ENCODE assay signal across 23 cellular contexts in genomic region chr7:2149672-2150444, GRCh38.
DNase-seq lines count a peak whose midpoint lies in the region; ATAC-seq, FAIRE-seq and TF ChIP-seq lines count a peak whose summit lies in the region.
"Had no signal": no experiment of that assay in that cellular context is flagged by ENCODE, and none has a peak within 500 bp of the region (broad histone marks: within the 10 kb centered on the region; RNA-seq: fewer than 3 reads in every experiment).

No MANE protein-coding gene starts in this region.

- H3K27me3 Mint-ChIP-seq in endodermal cell (ENCODE audit: insufficient read depth) (no peaks in the 10 kb centered on the region), neural progenitor cell (ENCODE audit: insufficient read depth, low read depth) (peaks cover 2% of the 10 kb centered on the region)
- H3K27me3 Mint-ChIP-seq: CD4-positive, alpha-beta memory T cell had no signal

- H3K36me3 Mint-ChIP-seq in endodermal cell (ENCODE audit: low read depth) (peaks cover 29% of the 10 kb centered on the region), neural progenitor cell (peaks cover 19% of the 10 kb centered on the region)

- H3K9me3 Mint-ChIP-seq in endodermal cell (no peaks in the 10 kb centered on the region), neural progenitor cell (no peaks in the 10 kb centered on the region)
- H3K9me3 Mint-ChIP-seq: CD4-positive, alpha-beta memory T cell had no signal

- peak in 3 of 4 donors; percentile 25 to 71 (median 55) for ATAC-seq in heart left ventricle

- H3K4me1 ChIP-seq in heart left ventricle (peaks cover 0 to 10% (median 0%) of the 10 kb centered on the region in 12 donors), endodermal cell (ENCODE audit: control insufficient read depth, insufficient read depth, low read length) (no peaks in the 10 kb centered on the region), neural progenitor cell (no peaks in the 10 kb centered on the region)

- H3K9ac ChIP-seq in endodermal cell (ENCODE audit: extremely low read depth, low read length, poor library complexity, severe bottlenecking) (no peak overlapping the region), neural progenitor cell (no peak overlapping the region)
- H3K9ac ChIP-seq: GM23248 had no signal

- H3K36me3 ChIP-seq in heart left ventricle (peaks cover 0 to 41% (median 11%) of the 10 kb centered on the region in 9 donors), endodermal cell (ENCODE audit: control insufficient read depth, insufficient read depth, low read length) (peaks cover 14% of the 10 kb centered on the region), neural progenitor cell (no peaks in the 10 kb centered on the region)

- intact Hi-C loops in heart left ventricle (cut with DNase I) (no loop called here), cardiac septum (cut with DNase I) (no loop called here)

- H3K27ac Mint-ChIP-seq in endodermal cell (peak overlapping the region; percentile 33), neural progenitor cell (peak overlapping the region; percentile 88)

- DNase-seq in heart left ventricle (peak in 2 of 5 donors; percentile 59 to 67), cardiac septum (ENCODE audit: low spot score) (no peak), endodermal cell (no peak), neural progenitor cell (ENCODE audit: low spot score) (no peak), urothelium cell line (ENCODE audit: low spot score) (no peak), GM12891 (ENCODE audit: insufficient read length, low spot score) (no peak), UCSD-AML1 (lab: John Stamatoyannopoulos, UW; ENCODE audit: unreplicated experiment) (no peak), AG20443 (ENCODE audit: low spot score) (no peak)
- DNase-seq: CD4-positive, alpha-beta memory T cell; DMS79 treated with DMSO at 0.1 percent for 48 hours; GM23248; MG63; NCI-H1092 treated with DMSO at 0.1 percent for 48 hours; NCI-H187; NCI-H2171; NCI-H446 treated with DMSO at 0.1 percent for 48 hours; NCI-H748 treated with DMSO at 0.1 percent for 48 hours; SHP77 had no signal

- no peaks in the 10 kb centered on the region for H3F3A ChIP-seq in neural progenitor cell (ENCODE audit: low read depth)

- no peak overlapping the region for H2AFZ ChIP-seq in neural progenitor cell (replicated peaks)
- H2AFZ ChIP-seq: GM23248 had no signal

- H3K4me3 Mint-ChIP-seq in endodermal cell, result no peak overlapping the region
- H3K4me3 Mint-ChIP-seq in neural progenitor cell, result no peak overlapping the region
- H3K4me3 Mint-ChIP-seq: CD4-positive, alpha-beta memory T cell had no signal

- no peak overlapping the region for H3K4me2 ChIP-seq in neural progenitor cell

- peaks cover 2% of the 10 kb centered on the region for H3K4me1 Mint-ChIP-seq in endodermal cell
- peaks cover 21% of the 10 kb centered on the region for H3K4me1 Mint-ChIP-seq in neural progenitor cell

- TF ChIP-seq POLR2A in heart left ventricle (IDR thresholded peaks at IDR 0.05) (no peak), GM12891 (IDR thresholded peaks at IDR 0.05; ENCODE audit: low read depth, low read length) (no peak)

- 82 to 93% (median 92%) methylated on average over 23 to 29 of the region's 29 CpGs for WGBS in heart left ventricle, 4 donors
- WGBS in endodermal cell (ENCODE audit: insufficient coverage in 1 of 2, insufficient read length in 1 of 2), 2 experiments, result 93 to 95% methylated on average over 22 to 29 of the region's 29 CpGs

- FAIRE-seq in urothelium cell line (lab: Jason Lieb, UNC) (peak; percentile 92), GM12891 (lab: Jason Lieb, UNC) (no peak)
- FAIRE-seq: A204.1, D721Med, G401.6, GM12892, GM19239 had no signal

- H3K9me3 ChIP-seq in heart left ventricle, result no peaks in the 10 kb centered on the region
- H3K9me3 ChIP-seq in endodermal cell (ENCODE audit: control insufficient read depth, low read length), result no peaks in the 10 kb centered on the region
- no peaks in the 10 kb centered on the region for H3K9me3 ChIP-seq in neural progenitor cell (ENCODE audit: low read depth)
- H3K9me3 ChIP-seq: MG63 had no signal

- TF ChIP-seq CTCF in heart left ventricle (IDR thresholded peaks at IDR 0.05), result no peak
- no peak for TF ChIP-seq CTCF in endodermal cell (conservative IDR thresholded peaks at IDR 0.05)
- no peak for TF ChIP-seq CTCF in neural progenitor cell (IDR thresholded peaks at IDR 0.05)

- peaks cover 18% of the 10 kb centered on the region for H4K20me1 ChIP-seq in neural progenitor cell (ENCODE audit: low read depth)

- H3K4me3 ChIP-seq in heart left ventricle, result no peak overlapping the region
- H3K4me3 ChIP-seq in endodermal cell (ENCODE audit: low read length), result no peak overlapping the region
- no peak overlapping the region for H3K4me3 ChIP-seq in neural progenitor cell
- H3K4me3 ChIP-seq: GM23248, MG63 had no signal

- H3K27me3 ChIP-seq in heart left ventricle (no peaks in the 10 kb centered on the region), endodermal cell (ENCODE audit: control insufficient read depth, insufficient read depth, low read length, poor library complexity, severe bottlenecking) (no peaks in the 10 kb centered on the region), neural progenitor cell (no peaks in the 10 kb centered on the region)
- H3K27me3 ChIP-seq: MG63 had no signal

- no peaks in the 10 kb centered on the region for H3K79me2 ChIP-seq in neural progenitor cell (ENCODE audit: low read depth)

- no peak overlapping the region for H3K27ac ChIP-seq in heart left ventricle
- H3K27ac ChIP-seq in endodermal cell (ENCODE audit: low read depth, low read length), result no peak overlapping the region
- H3K27ac ChIP-seq in neural progenitor cell, result no peak overlapping the region
- H3K27ac ChIP-seq: GM23248 had no signal

TF ChIP-seq in GM12891, 5 proteins besides CTCF, POLR2A, EP300 and RAD21:
- no peak for TF ChIP-seq PAX5 (IDR thresholded peaks at IDR 0.05; ENCODE audit: insufficient read depth, low read length, severe bottlenecking)
- TF ChIP-seq POU2F2 (IDR thresholded peaks at IDR 0.05; ENCODE audit: low read depth, low read length), result no peak
- no peak for TF ChIP-seq SPI1 (IDR thresholded peaks at IDR 0.05; ENCODE audit: low read depth, low read length)
- no peak for TF ChIP-seq POLR2AphosphoS5 (IDR thresholded peaks at IDR 0.05; ENCODE audit: low read depth, low read length)
- TF ChIP-seq TAF1 (IDR thresholded peaks at IDR 0.05; ENCODE audit: low read depth, low read length), result no peak
